8 cellular contexts compared by ENCODE assay signal in the genomic region with DNA sequence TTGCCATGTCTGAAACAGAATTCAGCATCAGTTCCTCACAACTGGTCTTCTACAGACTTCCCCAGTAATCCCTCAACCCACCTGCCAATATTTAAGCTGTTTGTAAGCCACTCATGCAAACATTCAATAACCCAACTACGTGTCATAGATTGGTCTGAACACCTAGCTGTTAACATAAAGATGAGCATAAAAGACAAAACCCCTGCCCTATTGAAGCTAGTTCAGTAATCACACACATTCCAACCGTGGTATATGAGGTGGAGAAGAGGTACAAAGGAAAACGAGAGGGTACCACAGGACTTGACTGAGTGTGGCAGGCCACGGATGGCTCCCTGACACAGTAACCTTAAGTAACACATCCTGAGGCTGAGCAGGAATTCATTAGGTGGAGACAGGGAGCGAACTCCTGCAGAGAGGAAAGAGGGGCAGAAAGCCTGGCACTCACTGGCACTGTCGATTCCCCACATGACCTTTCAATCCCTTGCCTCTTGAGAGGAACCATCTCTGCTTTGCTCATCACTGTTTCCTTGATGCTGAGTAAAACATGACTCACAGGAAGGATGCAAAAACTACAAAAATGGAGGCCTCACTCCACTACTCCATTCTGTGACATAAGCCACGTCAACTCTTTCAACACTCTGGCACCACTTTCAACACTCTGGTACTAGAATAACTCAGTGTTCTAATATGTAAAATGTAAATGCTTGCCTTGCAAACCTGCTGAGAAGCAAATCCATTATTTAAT. TPM values are rescaled to one million over a fixed set of nuclear protein-coding genes. Genes with fewer than 3 reads are reported as not detected.
DNase-seq lines count a peak whose midpoint lies in the region; ATAC-seq, FAIRE-seq and TF ChIP-seq lines count a peak whose summit lies in the region.

No MANE protein-coding gene starts in this region.

- TF ChIP-seq POLR2A in sigmoid colon (IDR thresholded peaks at IDR 0.05): no peak
- no peak for TF ChIP-seq POLR2A in prostate gland (IDR thresholded peaks at IDR 0.05)

- no peak for TF ChIP-seq CTCF in sigmoid colon (IDR thresholded peaks at IDR 0.05)
- TF ChIP-seq CTCF in pancreas (IDR thresholded peaks at IDR 0.05): no peak
- no peak for TF ChIP-seq CTCF in prostate gland (IDR thresholded peaks at IDR 0.05)

- WGBS in sigmoid colon, 2 donors: 80% methylated on average over 7 of the region's 7 CpGs
- WGBS in pancreas, 2 donors: 76 to 77% methylated on average over 7 of the region's 7 CpGs
- WGBS in prostate gland: 72% methylated on average over 7 of the region's 7 CpGs

- H3K4me3 ChIP-seq in effector memory CD4-positive, alpha-beta T cell (ENCODE audit: insufficient read depth, low read depth, low read length, poor library complexity, severe bottlenecking): no peak overlapping the region
- no peak overlapping the region for H3K4me3 ChIP-seq in sigmoid colon
- H3K4me3 ChIP-seq in pancreas: no peak overlapping the region
- no peak overlapping the region for H3K4me3 ChIP-seq in prostate gland

- peak; percentile 18 for DNase-seq in H4 (ENCODE audit: low spot score)
- DNase-seq in RKO (ENCODE audit: low spot score): peak; percentile 70
- no peak for DNase-seq in effector memory CD4-positive, alpha-beta T cell
- DNase-seq in sigmoid colon: no peak
- DNase-seq in stimulated activated naive CD4-positive, alpha-beta T cell (lab: John Stamatoyannopoulos, UW): no peak
- DNase-seq in NCI-H1436 treated with DMSO at 0.1 percent for 48 hours (lab: John Stamatoyannopoulos, UW): no peak
- no peak for DNase-seq in pancreas
- no peak for DNase-seq in prostate gland (ENCODE audit: low spot score)

- peaks cover 15% of the 10 kb centered on the region for H3K4me1 ChIP-seq in effector memory CD4-positive, alpha-beta T cell (ENCODE audit: control insufficient read depth, insufficient read depth, low read length, poor library complexity, severe bottlenecking)
- H3K4me1 ChIP-seq in sigmoid colon (peaks cover 0 to 27% (median 18%) of the 10 kb centered on the region in 4 donors), pancreas (peaks cover 0 to 10% (median 7%) of the 10 kb centered on the region in 3 donors), prostate gland (replicated peaks) (peaks cover 9% of the 10 kb centered on the region)

- H3K9me3 ChIP-seq in effector memory CD4-positive, alpha-beta T cell (ENCODE audit: control insufficient read depth, low read length): no peaks in the 10 kb centered on the region
- no peaks in the 10 kb centered on the region for H3K9me3 ChIP-seq in sigmoid colon
- H3K9me3 ChIP-seq in pancreas: no peaks in the 10 kb centered on the region
- no peaks in the 10 kb centered on the region for H3K9me3 ChIP-seq in prostate gland

- peaks cover 38% of the 10 kb centered on the region for H3K36me3 ChIP-seq in effector memory CD4-positive, alpha-beta T cell (ENCODE audit: control insufficient read depth, insufficient read depth, low read length)
- H3K36me3 ChIP-seq in sigmoid colon (peaks cover 12 to 53% (median 18%) of the 10 kb centered on the region in 4 donors), pancreas (peaks cover 8 to 43% (median 29%) of the 10 kb centered on the region in 3 donors), prostate gland (peaks cover 6 to 8% of the 10 kb centered on the region in 2 donors)

- no peak for TF ChIP-seq EP300 in sigmoid colon (IDR thresholded peaks at IDR 0.05)

- no peaks in the 10 kb centered on the region for H3K27me3 ChIP-seq in effector memory CD4-positive, alpha-beta T cell (replicated peaks; ENCODE audit: control insufficient read depth, insufficient read depth, low read length, poor library complexity, severe bottlenecking)
- no peaks in the 10 kb centered on the region for H3K27me3 ChIP-seq in sigmoid colon
- no peaks in the 10 kb centered on the region for H3K27me3 ChIP-seq in pancreas
- no peaks in the 10 kb centered on the region for H3K27me3 ChIP-seq in prostate gland (replicated peaks; ENCODE audit: insufficient read depth)

- H3K27ac ChIP-seq in effector memory CD4-positive, alpha-beta T cell (ENCODE audit: insufficient read depth, low read length, poor library complexity, severe bottlenecking): peak overlapping the region; percentile 81
- H3K27ac ChIP-seq in sigmoid colon (peak overlapping the region in 3 of 4 donors; percentile 84 to 93 (median 88)), pancreas (no peak overlapping the region), prostate gland (peak overlapping the region in 1 of 2 donors; percentile 1)

- intact Hi-C loops in sigmoid colon (cut with DNase I) (loop anchor here (2.0 to 5.0 kb wide), 3 partner anchors 63 to 259 kb away; a partner anchor contains a TSS), pancreas (cut with DNase I) (loop anchor here in 1 of 3 donors (10.0 kb wide), 1 partner anchor 175 kb away; no protein-coding TSS in a partner anchor), prostate gland (cut with DNase I) (loop anchor here (5.0 kb wide), 3 partner anchors 33 to 228 kb away; a partner anchor contains a TSS)

- FAIRE-seq in pancreas (lab: Jason Lieb, UNC): no peak

- no peak for ATAC-seq in pancreas

RNA-seq across cellular contexts. Expression of a gene that starts 31.3 kb away (rescaled TPM):
- 525 and 532 TPM in 2 replicates for total RNA-seq in H4 (2014; rRNA removed; shearing (Covaris generic))
- total RNA-seq in sigmoid colon (100 to 1,000 TPM; 115 to 158 (median 143) TPM), pancreas (100 to 1,000 TPM in 3 of 6 donors, 10 to 100 TPM in 3; 52.5 to 137 (median 99.4) TPM), prostate gland (100 to 1,000 TPM; 291 to 359 TPM)
- polyA plus RNA-seq in sigmoid colon (100 to 1,000 TPM in 1 of 3 donors, 10 to 100 TPM in 2; 33.6 to 220 (median 55.7) TPM), pancreas (10 to 100 TPM; 56.7 to 85.1 TPM)

Comparison
In these comparisons a context has a peak if more than half of its experiments do, and no peak if none do; other contexts are left out.
1. DNase-seq: peak in H4 (single experiment) and RKO (single experiment); none in effector memory CD4-positive, alpha-beta T cell (0 of 3), sigmoid colon (single experiment), stimulated activated naive CD4-positive, alpha-beta T cell (0 of 6), NCI-H1436 treated with DMSO at 0.1 percent for 48 hours (single experiment), pancreas (0 of 6) and prostate gland (single experiment).
2. H3K27ac ChIP-seq: peak in effector memory CD4-positive, alpha-beta T cell (single experiment) and sigmoid colon (3 of 4); none in pancreas (0 of 4).